1 cellular context compared by ENCODE assay signal in the genomic region with DNA sequence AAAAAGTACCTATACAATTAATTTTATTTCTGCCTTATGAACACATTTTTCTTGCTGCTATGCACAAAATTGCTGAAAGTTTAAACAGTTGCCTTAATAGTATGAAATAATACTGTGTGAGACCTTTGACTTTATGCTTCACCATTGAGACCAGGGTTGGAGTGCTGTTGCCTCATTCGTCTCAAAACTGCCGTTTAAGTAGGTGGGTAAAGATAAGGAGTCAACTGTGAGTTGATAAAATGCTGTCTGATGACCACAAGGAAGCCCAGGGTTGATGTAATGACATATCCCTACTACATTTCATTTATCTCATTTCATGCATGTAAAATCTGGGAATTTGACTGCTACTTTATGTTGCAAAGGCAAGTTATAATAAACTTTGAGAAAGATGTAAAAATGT.
TF ChIP-seq lines count a peak whose summit lies in the region.

No MANE protein-coding gene starts in this region.

TF ChIP-seq in K562, 482 proteins besides CTCF, POLR2A, EP300 and RAD21 (continued from another document):
- TF ChIP-seq, protein P1, sequence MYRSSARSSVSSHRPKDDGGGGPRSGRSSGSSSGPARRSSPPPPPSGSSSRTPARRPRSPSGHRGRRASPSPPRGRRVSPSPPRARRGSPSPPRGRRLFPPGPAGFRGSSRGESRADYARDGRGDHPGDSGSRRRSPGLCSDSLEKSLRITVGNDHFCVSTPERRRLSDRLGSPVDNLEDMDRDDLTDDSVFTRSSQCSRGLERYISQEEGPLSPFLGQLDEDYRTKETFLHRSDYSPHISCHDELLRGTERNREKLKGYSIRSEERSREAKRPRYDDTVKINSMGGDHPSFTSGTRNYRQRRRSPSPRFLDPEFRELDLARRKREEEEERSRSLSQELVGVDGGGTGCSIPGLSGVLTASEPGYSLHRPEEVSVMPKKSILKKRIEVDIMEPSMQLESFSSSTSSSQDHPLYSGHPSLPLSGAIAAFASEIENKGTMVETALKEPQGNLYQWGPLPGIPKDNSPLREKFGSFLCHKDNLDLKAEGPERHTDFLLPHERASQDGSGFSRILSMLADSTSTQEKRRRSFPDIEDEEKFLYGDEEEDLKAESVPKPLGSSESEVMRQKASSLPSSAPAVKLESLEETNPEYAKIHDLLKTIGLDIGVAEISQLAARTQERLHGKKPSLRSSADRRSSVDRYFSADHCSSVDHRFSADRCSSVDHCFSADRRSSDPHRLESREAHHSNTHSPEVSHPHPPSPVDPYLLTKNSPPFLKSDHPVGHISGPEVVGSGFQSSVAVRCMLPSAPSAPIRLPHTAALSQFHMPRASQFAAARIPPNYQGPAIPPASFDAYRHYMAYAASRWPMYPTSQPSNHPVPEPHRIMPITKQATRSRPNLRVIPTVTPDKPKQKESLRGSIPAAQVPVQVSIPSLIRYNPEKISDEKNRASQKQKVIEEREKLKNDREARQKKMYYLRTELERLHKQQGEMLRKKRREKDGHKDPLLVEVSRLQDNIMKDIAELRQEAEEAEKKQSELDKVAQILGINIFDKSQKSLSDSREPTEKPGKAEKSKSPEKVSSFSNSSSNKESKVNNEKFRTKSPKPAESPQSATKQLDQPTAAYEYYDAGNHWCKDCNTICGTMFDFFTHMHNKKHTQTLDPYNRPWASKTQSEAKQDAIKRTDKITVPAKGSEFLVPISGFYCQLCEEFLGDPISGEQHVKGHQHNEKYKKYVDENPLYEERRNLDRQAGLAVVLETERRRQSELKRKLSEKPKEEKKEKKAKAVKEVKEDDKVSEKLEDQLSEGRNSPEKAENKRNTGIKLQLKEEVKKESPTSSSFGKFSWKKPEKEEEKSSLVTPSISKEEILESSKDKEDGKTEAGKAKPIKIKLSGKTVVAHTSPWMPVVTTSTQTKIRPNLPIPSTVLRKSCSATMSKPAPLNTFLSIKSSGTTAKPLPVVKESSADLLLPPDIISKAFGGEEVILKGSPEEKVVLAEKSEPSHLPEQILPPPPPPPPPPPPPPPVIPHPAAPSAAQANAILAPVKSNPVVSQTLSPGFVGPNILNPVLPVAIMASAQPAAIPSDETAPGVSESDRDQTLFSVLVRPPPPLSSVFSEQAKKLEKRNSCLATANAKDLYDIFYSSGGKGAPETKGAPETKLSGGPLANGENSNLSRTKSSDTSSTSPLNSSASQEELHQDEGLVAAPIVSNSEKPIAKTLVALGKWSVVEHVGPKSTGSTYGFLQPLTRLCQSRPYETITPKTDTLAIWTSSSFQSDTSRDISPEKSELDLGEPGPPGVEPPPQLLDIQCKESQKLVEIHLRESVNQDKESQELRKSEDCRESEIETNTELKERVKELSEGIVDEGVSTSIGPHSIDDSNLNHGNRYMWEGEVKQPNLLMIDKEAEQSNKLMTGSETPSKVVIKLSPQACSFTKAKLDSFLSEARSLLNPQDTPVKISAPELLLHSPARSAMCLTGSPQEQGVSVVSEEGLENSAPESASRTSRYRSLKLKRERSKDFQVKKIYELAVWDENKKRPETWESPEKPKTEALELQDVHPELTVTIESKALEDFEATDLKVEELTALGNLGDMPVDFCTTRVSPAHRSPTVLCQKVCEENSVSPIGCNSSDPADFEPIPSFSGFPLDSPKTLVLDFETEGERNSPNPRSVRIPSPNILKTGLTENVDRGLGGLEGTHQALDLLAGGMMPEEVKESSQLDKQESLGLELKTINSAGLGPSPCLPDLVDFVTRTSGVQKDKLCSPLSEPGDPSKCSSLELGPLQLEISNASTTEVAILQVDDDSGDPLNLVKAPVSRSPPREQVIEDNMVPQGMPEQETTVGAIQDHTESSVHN (IDR thresholded peaks at IDR 0.05; ENCODE audit: borderline replicate concordance in 1 of 2, low read depth in 1 of 2): peak in 1 of 2 experiments; percentile 38; a peak in 1 of 4 replicates
- TF ChIP-seq CEBPB (tag; IDR thresholded peaks at IDR 0.05) (peak; percentile 78), ATF7 (IDR thresholded peaks at IDR 0.05) (peak; percentile 85), STAT5A (IDR thresholded peaks at IDR 0.05; ENCODE audit: borderline replicate concordance, low read length) (peak; percentile 35; the same call in 1 of the 2 replicates), ARID1B (IDR thresholded peaks at IDR 0.05) (peak; percentile 82), ATF1 (CRISPR knock-in tag; IDR thresholded peaks at IDR 0.05) (no peak), ATF1 (tag; IDR thresholded peaks at IDR 0.05) (peak; percentile 21; the same call in 1 of the 2 replicates), KDM1A (IDR thresholded peaks at IDR 0.05) (peak; percentile 26 to 56; a peak in 1 of 4 replicates), EP400 (IDR thresholded peaks at IDR 0.05) (peak; percentile 34; the same call in 1 of the 2 replicates), JUND (IDR thresholded peaks at IDR 0.05; ENCODE audit: borderline replicate concordance, low read depth, low read length) (peak; percentile 88), JUND (tag; IDR thresholded peaks at IDR 0.05; ENCODE audit: borderline replicate concordance, low read depth, low read length) (peak; percentile 60; the same call in 1 of the 3 replicates), SOX6 (IDR thresholded peaks at IDR 0.05) (peak; percentile 72), EHMT2 (IDR thresholded peaks at IDR 0.05) (no peak), EGR1 (conservative IDR thresholded peaks at IDR 0.05) (no peak), CBX3 (IDR thresholded peaks at IDR 0.05; ENCODE audit: borderline replicate concordance in 1 of 2, low read length in 2 of 2) (no peak), CXXC5 (CRISPR knock-in tag; IDR thresholded peaks at IDR 0.05) (peak; percentile 53), RCOR1 (IDR thresholded peaks at IDR 0.05; ENCODE audit: borderline replicate concordance in 1 of 2, low read depth in 2 of 2, low read length in 2 of 2) (peak in 1 of 2 experiments; percentile 88; a peak in 2 of 4 replicates), ZNF766 (CRISPR knock-in tag; conservative IDR thresholded peaks at IDR 0.05) (peak; percentile 47; the same call in 1 of the 2 replicates), GATA2 (CRISPR knock-in tag; IDR thresholded peaks at IDR 0.05) (no peak)
- TF ChIP-seq, protein P2, sequence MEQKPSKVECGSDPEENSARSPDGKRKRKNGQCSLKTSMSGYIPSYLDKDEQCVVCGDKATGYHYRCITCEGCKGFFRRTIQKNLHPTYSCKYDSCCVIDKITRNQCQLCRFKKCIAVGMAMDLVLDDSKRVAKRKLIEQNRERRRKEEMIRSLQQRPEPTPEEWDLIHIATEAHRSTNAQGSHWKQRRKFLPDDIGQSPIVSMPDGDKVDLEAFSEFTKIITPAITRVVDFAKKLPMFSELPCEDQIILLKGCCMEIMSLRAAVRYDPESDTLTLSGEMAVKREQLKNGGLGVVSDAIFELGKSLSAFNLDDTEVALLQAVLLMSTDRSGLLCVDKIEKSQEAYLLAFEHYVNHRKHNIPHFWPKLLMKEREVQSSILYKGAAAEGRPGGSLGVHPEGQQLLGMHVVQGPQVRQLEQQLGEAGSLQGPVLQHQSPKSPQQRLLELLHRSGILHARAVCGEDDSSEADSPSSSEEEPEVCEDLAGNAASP (IDR thresholded peaks at IDR 0.05): no peak
- TF ChIP-seq, protein P3, sequence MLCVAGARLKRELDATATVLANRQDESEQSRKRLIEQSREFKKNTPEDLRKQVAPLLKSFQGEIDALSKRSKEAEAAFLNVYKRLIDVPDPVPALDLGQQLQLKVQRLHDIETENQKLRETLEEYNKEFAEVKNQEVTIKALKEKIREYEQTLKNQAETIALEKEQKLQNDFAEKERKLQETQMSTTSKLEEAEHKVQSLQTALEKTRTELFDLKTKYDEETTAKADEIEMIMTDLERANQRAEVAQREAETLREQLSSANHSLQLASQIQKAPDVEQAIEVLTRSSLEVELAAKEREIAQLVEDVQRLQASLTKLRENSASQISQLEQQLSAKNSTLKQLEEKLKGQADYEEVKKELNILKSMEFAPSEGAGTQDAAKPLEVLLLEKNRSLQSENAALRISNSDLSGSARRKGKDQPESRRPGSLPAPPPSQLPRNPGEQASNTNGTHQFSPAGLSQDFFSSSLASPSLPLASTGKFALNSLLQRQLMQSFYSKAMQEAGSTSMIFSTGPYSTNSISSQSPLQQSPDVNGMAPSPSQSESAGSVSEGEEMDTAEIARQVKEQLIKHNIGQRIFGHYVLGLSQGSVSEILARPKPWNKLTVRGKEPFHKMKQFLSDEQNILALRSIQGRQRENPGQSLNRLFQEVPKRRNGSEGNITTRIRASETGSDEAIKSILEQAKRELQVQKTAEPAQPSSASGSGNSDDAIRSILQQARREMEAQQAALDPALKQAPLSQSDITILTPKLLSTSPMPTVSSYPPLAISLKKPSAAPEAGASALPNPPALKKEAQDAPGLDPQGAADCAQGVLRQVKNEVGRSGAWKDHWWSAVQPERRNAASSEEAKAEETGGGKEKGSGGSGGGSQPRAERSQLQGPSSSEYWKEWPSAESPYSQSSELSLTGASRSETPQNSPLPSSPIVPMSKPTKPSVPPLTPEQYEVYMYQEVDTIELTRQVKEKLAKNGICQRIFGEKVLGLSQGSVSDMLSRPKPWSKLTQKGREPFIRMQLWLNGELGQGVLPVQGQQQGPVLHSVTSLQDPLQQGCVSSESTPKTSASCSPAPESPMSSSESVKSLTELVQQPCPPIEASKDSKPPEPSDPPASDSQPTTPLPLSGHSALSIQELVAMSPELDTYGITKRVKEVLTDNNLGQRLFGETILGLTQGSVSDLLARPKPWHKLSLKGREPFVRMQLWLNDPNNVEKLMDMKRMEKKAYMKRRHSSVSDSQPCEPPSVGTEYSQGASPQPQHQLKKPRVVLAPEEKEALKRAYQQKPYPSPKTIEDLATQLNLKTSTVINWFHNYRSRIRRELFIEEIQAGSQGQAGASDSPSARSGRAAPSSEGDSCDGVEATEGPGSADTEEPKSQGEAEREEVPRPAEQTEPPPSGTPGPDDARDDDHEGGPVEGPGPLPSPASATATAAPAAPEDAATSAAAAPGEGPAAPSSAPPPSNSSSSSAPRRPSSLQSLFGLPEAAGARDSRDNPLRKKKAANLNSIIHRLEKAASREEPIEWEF (CRISPR knock-in tag; IDR thresholded peaks at IDR 0.05): no peak
